ENCODE assay signal across 14 cellular contexts in the genomic region with DNA sequence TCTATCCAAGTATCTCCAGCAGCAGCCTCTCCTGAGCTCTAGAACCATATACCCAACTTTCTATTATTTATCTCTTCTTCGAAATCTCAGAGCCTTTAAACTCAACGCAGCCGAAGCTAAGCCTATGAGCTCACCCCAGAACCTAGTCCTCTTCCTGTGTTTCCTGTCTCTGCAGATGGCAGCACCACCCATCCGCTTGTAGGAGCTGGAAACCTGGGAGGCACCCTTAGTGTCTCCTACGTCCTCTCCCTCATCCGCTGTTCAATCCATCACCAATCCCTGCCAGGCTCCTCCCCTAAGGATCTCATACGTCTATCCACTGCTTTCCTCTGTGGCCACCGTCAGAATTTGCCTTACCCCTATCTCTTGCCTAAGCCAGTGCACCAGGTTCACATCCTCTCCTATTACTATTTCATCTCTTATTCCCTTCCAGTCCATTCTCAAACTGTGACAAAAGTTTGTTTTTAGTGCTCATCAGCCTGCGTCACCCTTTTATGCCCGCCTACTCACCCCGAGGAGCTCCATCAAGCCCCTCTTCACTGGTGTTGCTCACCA. TPM values are rescaled to one million over a fixed set of nuclear protein-coding genes. Genes with fewer than 3 reads are reported as not detected.
DNase-seq lines count a peak whose midpoint lies in the region; ATAC-seq and TF ChIP-seq lines count a peak whose summit lies in the region.
"Had no signal": no experiment of that assay in that cellular context is flagged by ENCODE, and none has a peak within 500 bp of the region (broad histone marks: within the 10 kb centered on the region; RNA-seq: fewer than 3 reads in every experiment).

No MANE protein-coding gene starts in this region.

- no peaks in the 10 kb centered on the region for H3K36me3 ChIP-seq in right atrium auricular region
- H3K36me3 ChIP-seq: neutrophil had no signal

- H3K27ac Mint-ChIP-seq in activated CD4-positive, alpha-beta T cell treated with anti-CD3 and anti-CD28 coated beads, Interleukin-2, amount 10 ng/mL, durations not matched to agents 24 days and 14 days = peak overlapping the region; percentile 39
- peak overlapping the region; percentile 0 for H3K27ac Mint-ChIP-seq in activated T-helper 17 cell treated with anti-CD3 and anti-CD28 coated beads, Interleukin-2, amount 50 U/mL, for 72 hours
- peak overlapping the region; percentile 1 for H3K27ac Mint-ChIP-seq in stimulated activated effector memory CD8-positive, alpha-beta T cell treated with anti-CD3 and anti-CD28 coated beads, Interleukin-12 subunit alpha, Interleukin-12 subunit beta, amount 100 ng/mL, for 72 hours

- peaks cover 27% of the 10 kb centered on the region for H3K36me3 Mint-ChIP-seq in activated CD4-positive, alpha-beta T cell treated with anti-CD3 and anti-CD28 coated beads, Interleukin-2, amount 10 ng/mL, durations not matched to agents 24 days and 14 days (ENCODE audit: low read depth)
- H3K36me3 Mint-ChIP-seq in activated T-helper 17 cell treated with anti-CD3 and anti-CD28 coated beads, Interleukin-2, amount 50 U/mL, for 72 hours (ENCODE audit: low read depth) = peaks cover 9% of the 10 kb centered on the region
- no peaks in the 10 kb centered on the region for H3K36me3 Mint-ChIP-seq in stimulated activated effector memory CD8-positive, alpha-beta T cell treated with anti-CD3 and anti-CD28 coated beads, Interleukin-12 subunit alpha, Interleukin-12 subunit beta, amount 100 ng/mL, for 72 hours

- H3K9me3 ChIP-seq in right atrium auricular region = no peaks in the 10 kb centered on the region
- H3K9me3 ChIP-seq: neutrophil had no signal

- peak; percentile 77 for DNase-seq in activated CD4-positive, alpha-beta T cell treated with anti-CD3 and anti-CD28 coated beads, Interleukin-2, amount 10 ng/mL, durations not matched to agents 24 days and 14 days
- DNase-seq in activated CD4-positive, alpha-beta T cell treated with anti-CD3 and anti-CD28 coated beads, Interleukin-2, amount 50 U/mL, for 4 hours = no peak
- DNase-seq in right atrium auricular region (ENCODE audit: low spot score) (no peak), NCI-H2029 treated with DMSO at 0.1 percent for 48 hours (lab: John Stamatoyannopoulos, UW) (no peak)
- no peak for DNase-seq in stimulated activated effector memory CD8-positive, alpha-beta T cell treated with anti-CD3 and anti-CD28 coated beads, Interleukin-12 subunit alpha, Interleukin-12 subunit beta, amount 100 ng/mL, for 72 hours (ENCODE audit: low spot score in 2 of 2)
- DNase-seq: 8988T; EL; IMR-90; stimulated activated CD4-positive, alpha-beta T cell treated with anti-CD3 and anti-CD28 coated beads, Interleukin-4, amount 100 ng/mL, for 24 hours had no signal

- no peak for TF ChIP-seq CTCF in right atrium auricular region (IDR thresholded peaks at IDR 0.05)

- no peaks in the 10 kb centered on the region for H3K9me3 Mint-ChIP-seq in activated CD4-positive, alpha-beta T cell treated with anti-CD3 and anti-CD28 coated beads, Interleukin-2, amount 10 ng/mL, durations not matched to agents 24 days and 14 days
- H3K9me3 Mint-ChIP-seq in activated T-helper 17 cell treated with anti-CD3 and anti-CD28 coated beads, Interleukin-2, amount 50 U/mL, for 72 hours = no peaks in the 10 kb centered on the region
- H3K9me3 Mint-ChIP-seq in stimulated activated effector memory CD8-positive, alpha-beta T cell treated with anti-CD3 and anti-CD28 coated beads, Interleukin-12 subunit alpha, Interleukin-12 subunit beta, amount 100 ng/mL, for 72 hours = no peaks in the 10 kb centered on the region
- H3K9me3 Mint-ChIP-seq: type B pancreatic cell had no signal

- H3K27me3 Mint-ChIP-seq in activated CD4-positive, alpha-beta T cell treated with anti-CD3 and anti-CD28 coated beads, Interleukin-2, amount 10 ng/mL, durations not matched to agents 24 days and 14 days = no peaks in the 10 kb centered on the region
- H3K27me3 Mint-ChIP-seq in activated T-helper 17 cell treated with anti-CD3 and anti-CD28 coated beads, Interleukin-2, amount 50 U/mL, for 72 hours = no peaks in the 10 kb centered on the region
- H3K27me3 Mint-ChIP-seq: type B pancreatic cell had no signal

- peak overlapping the region; percentile 58 to 69 for H3K27ac ChIP-seq in right atrium auricular region
- H3K27ac ChIP-seq: neutrophil had no signal

- no peak overlapping the region for H3K4me3 ChIP-seq in right atrium auricular region

- H3K27me3 ChIP-seq in right atrium auricular region = no peaks in the 10 kb centered on the region
- H3K27me3 ChIP-seq: neutrophil had no signal

- ATAC-seq in activated T-helper 17 cell treated with anti-CD3 and anti-CD28 coated beads, Interleukin-2, amount 50 U/mL, for 72 hours (replicated peaks) = peak; percentile 34
- peak; percentile 31 for ATAC-seq in stimulated activated effector memory CD8-positive, alpha-beta T cell treated with anti-CD3 and anti-CD28 coated beads, Interleukin-12 subunit alpha, Interleukin-12 subunit beta, amount 100 ng/mL, for 72 hours
- ATAC-seq in GM18909 (IDR thresholded peaks at IDR 0.05; ENCODE audit: poor library complexity, unreplicated experiment) = no peak
- ATAC-seq in GM18517 (IDR thresholded peaks at IDR 0.05; ENCODE audit: unreplicated experiment) = no peak

- peaks cover 0 to 79% of the 10 kb centered on the region in 2 donors for H3K4me1 ChIP-seq in right atrium auricular region

- intact Hi-C loops in activated CD4-positive, alpha-beta T cell treated with anti-CD3 and anti-CD28 coated beads, Interleukin-2, amount 10 ng/mL, durations not matched to agents 24 days and 14 days (cut with micrococcal nuclease) = no loop called here

- H3K4me1 Mint-ChIP-seq in activated CD4-positive, alpha-beta T cell treated with anti-CD3 and anti-CD28 coated beads, Interleukin-2, amount 10 ng/mL, durations not matched to agents 24 days and 14 days = peaks cover 68% of the 10 kb centered on the region
- H3K4me1 Mint-ChIP-seq in activated T-helper 17 cell treated with anti-CD3 and anti-CD28 coated beads, Interleukin-2, amount 50 U/mL, for 72 hours = peaks cover 46% of the 10 kb centered on the region
- H3K4me1 Mint-ChIP-seq in stimulated activated effector memory CD8-positive, alpha-beta T cell treated with anti-CD3 and anti-CD28 coated beads, Interleukin-12 subunit alpha, Interleukin-12 subunit beta, amount 100 ng/mL, for 72 hours = peaks cover 71% of the 10 kb centered on the region

- peak overlapping the region; percentile 68 for H3K4me3 Mint-ChIP-seq in activated CD4-positive, alpha-beta T cell treated with anti-CD3 and anti-CD28 coated beads, Interleukin-2, amount 10 ng/mL, durations not matched to agents 24 days and 14 days
- H3K4me3 Mint-ChIP-seq in activated T-helper 17 cell treated with anti-CD3 and anti-CD28 coated beads, Interleukin-2, amount 50 U/mL, for 72 hours = peak overlapping the region; percentile 24
- no peak overlapping the region for H3K4me3 Mint-ChIP-seq in stimulated activated effector memory CD8-positive, alpha-beta T cell treated with anti-CD3 and anti-CD28 coated beads, Interleukin-12 subunit alpha, Interleukin-12 subunit beta, amount 100 ng/mL, for 72 hours

RNA-seq across cellular contexts. Expression of a gene that starts 9.6 kb away (rescaled TPM):
- 43.4 and 44.0 TPM in 2 replicates for total RNA-seq in activated CD4-positive, alpha-beta T cell treated with anti-CD3 and anti-CD28 coated beads, Interleukin-2, amount 10 ng/mL, durations not matched to agents 24 days and 14 days
- total RNA-seq in activated T-helper 17 cell treated with anti-CD3 and anti-CD28 coated beads, Interleukin-2, amount 50 U/mL, for 72 hours = 10 to 100 TPM; 34.3 to 42.4 TPM
- total RNA-seq in right atrium auricular region = 10 to 100 TPM; 30.2 to 64.6 TPM

Comparison
In these comparisons a context has a peak if more than half of its experiments do, and no peak if none do; other contexts are left out.
1. ATAC-seq: peak in activated T-helper 17 cell treated with anti-CD3 and anti-CD28 coated beads, Interleukin-2, amount 50 U/mL, for 72 hours (single experiment) and stimulated activated effector memory CD8-positive, alpha-beta T cell treated with anti-CD3 and anti-CD28 coated beads, Interleukin-12 subunit alpha, Interleukin-12 subunit beta, amount 100 ng/mL, for 72 hours (single experiment); none in GM18909 (single experiment) and GM18517 (single experiment).
2. Peak in every context shown above with its lines, with median percentiles within 50 percentile points of each other: H3K27ac Mint-ChIP-seq.